ENCODE assay signal across 1 cellular context in genomic region chr6:30685977-30686907, GRCh38.
A peak's percentile ranks its signal among the peaks of the same experiment; 100 is the strongest.
TF ChIP-seq lines count a peak whose summit lies in the region.

Gene PPP1R18, minus strand, starts transcription at chr6:30686645. Its CDS starts 627 bp downstream, at chr6:30686018.

TF ChIP-seq in GM12878, 131 proteins besides CTCF, POLR2A, EP300 and RAD21 (continued from another document):
- TF ChIP-seq WRNIP1 (IDR thresholded peaks at IDR 0.05; ENCODE audit: borderline replicate concordance, low read depth, low read length) (no peak), IKZF1 (conservative IDR thresholded peaks at IDR 0.05) (no peak; the same call in 1 of the 2 replicates), CREB1 (IDR thresholded peaks at IDR 0.05; ENCODE audit: low read depth) (no peak), ZBTB4 (CRISPR knock-in tag; IDR thresholded peaks at IDR 0.05) (no peak), TBL1XR1 (IDR thresholded peaks at IDR 0.05; ENCODE audit: low read depth, low read length) (no peak), RUNX3 (IDR thresholded peaks at IDR 0.05; ENCODE audit: low read length) (no peak), HDGF (IDR thresholded peaks at IDR 0.05) (peak; percentile 98), RCOR1 (conservative IDR thresholded peaks at IDR 0.05; ENCODE audit: low read depth, low read length) (no peak), POLR2AphosphoS2 (IDR thresholded peaks at IDR 0.05; ENCODE audit: low read depth, low read length) (no peak), HCFC1 (IDR thresholded peaks at IDR 0.05; ENCODE audit: low read length) (no peak), ZNF622 (IDR thresholded peaks at IDR 0.05) (no peak), RBBP5 (conservative IDR thresholded peaks at IDR 0.05) (no peak), TCF12 (IDR thresholded peaks at IDR 0.05; ENCODE audit: low read depth, low read length) (no peak; the same call in 1 of the 2 replicates), CREM (IDR thresholded peaks at IDR 0.05; ENCODE audit: low read depth) (no peak), EGR1 (IDR thresholded peaks at IDR 0.05; ENCODE audit: borderline replicate concordance in 1 of 2, low read depth in 2 of 2, low read length in 2 of 2) (peak in 1 of 2 experiments; percentile 84; a peak in 2 of 3 replicates), PAX5 (IDR thresholded peaks at IDR 0.05; ENCODE audit: borderline replicate concordance, low read depth, low read length) (no peak), MTA2 (IDR thresholded peaks at IDR 0.05; ENCODE audit: low read depth) (no peak), RB1 (IDR thresholded peaks at IDR 0.05; ENCODE audit: borderline replicate concordance) (no peak), NRF1 (conservative IDR thresholded peaks at IDR 0.05; ENCODE audit: low read depth, low read length) (no peak), SMAD5 (IDR thresholded peaks at IDR 0.05; ENCODE audit: low read depth) (no peak), SKIL (IDR thresholded peaks at IDR 0.05; ENCODE audit: low read depth, poor library complexity, severe bottlenecking) (no peak), CBFB (IDR thresholded peaks at IDR 0.05; ENCODE audit: low read depth) (no peak), NBN (IDR thresholded peaks at IDR 0.05) (peak; percentile 80), RFX5 (IDR thresholded peaks at IDR 0.05; ENCODE audit: low read depth, low read length) (no peak), ZNF207 (IDR thresholded peaks at IDR 0.05; ENCODE audit: borderline replicate concordance) (no peak), PKNOX1 (IDR thresholded peaks at IDR 0.05) (no peak), CUX1 (IDR thresholded peaks at IDR 0.05; ENCODE audit: insufficient replicate concordance, low read depth, low read length) (no peak), CHD1 (IDR thresholded peaks at IDR 0.05; ENCODE audit: low read depth, low read length) (no peak), BCL3 (IDR thresholded peaks at IDR 0.05; ENCODE audit: borderline replicate concordance, insufficient read depth, low read depth, low read length, poor library complexity, severe bottlenecking) (peak; percentile 61)
TF ChIP-seq in GM12878: peak in this region for 12.
